ENCODE assay signal across 8 cellular contexts in genomic region chr2:32723467-32724079, GRCh38.
"Had no signal": no experiment of that assay in that cellular context is flagged by ENCODE, and none has a peak within 500 bp of the region (broad histone marks: within the 10 kb centered on the region; RNA-seq: fewer than 3 reads in every experiment).

No MANE protein-coding gene starts in this region.

- ATAC-seq: GM12878 had no signal

- H3K4me3 ChIP-seq: GM12878 had no signal

- DNase-seq: GDM1, GF-D8 had no signal

- FAIRE-seq: G401.6, GM12878, GM12891, GM12892, GM18507, GM19239 had no signal
